ENCODE assay signal across 8 cellular contexts in the genomic region with DNA sequence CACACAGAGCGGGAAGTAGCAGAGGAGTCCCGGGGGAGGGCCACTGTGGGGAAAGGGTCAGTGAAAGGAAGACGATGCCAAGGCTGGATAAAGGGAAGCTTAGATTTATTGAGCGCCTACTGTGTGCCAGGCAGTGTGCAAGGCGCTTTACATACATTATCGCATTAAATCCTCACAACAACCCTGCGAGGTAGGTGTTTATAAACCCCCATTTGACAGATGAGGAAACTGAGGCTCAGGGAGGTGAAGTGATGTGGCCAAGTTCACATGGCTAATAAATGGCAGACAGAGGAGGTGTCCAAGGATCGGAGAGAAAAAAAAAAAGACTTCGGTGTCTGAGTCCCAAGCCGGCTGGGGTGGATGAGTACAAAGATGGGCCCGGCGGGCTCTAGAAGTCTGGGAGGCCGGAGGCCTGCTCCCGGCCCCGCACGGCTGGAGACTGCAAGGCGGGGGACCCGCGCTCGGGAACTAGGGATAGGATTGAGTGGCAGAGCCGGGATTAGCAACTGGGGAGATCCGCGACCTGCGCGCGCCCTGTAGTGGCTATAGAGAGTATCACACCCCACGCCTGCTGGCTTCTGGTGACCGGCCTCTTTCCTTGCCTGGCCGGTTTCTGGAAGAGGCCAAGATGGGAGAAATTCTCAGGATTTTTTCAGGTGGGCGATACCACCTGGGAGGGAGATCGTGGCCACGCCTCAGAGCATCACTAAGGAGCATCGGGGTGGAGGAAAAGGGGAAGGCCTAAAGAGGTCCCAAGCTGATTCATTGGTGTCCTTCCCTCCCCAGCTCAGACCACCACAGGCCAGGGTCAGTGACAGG. TPM values are rescaled to one million over a fixed set of nuclear protein-coding genes. Genes with fewer than 3 reads are reported as not detected.
DNase-seq lines count a peak whose midpoint lies in the region; ATAC-seq and TF ChIP-seq lines count a peak whose summit lies in the region.

No MANE protein-coding gene starts in this region.

- TF ChIP-seq CTCF in VCaP (conservative IDR thresholded peaks at IDR 0.05) (peak; percentile 93), lung (IDR thresholded peaks at IDR 0.05; ENCODE audit: control extremely low read depth, extremely low read depth) (peak; percentile 73), suprapubic skin (IDR thresholded peaks at IDR 0.05) (peak; percentile 79 to 90)

- TF ChIP-seq EP300 in suprapubic skin (IDR thresholded peaks at IDR 0.05): no peak

- 6 to 7% methylated on average over 33 of the region's 33 CpGs for WGBS in lung, 2 donors
- WGBS in suprapubic skin: 6% methylated on average over 33 of the region's 33 CpGs

- H3K9ac ChIP-seq in BLaER1: no peak overlapping the region

- H3K27me3 ChIP-seq in BLaER1: peaks cover 67% of the 10 kb centered on the region
- no peaks in the 10 kb centered on the region for H3K27me3 ChIP-seq in lung (ENCODE audit: control insufficient read depth, insufficient read depth)
- peaks cover 44% of the 10 kb centered on the region for H3K27me3 ChIP-seq in suprapubic skin

- DNase-seq in NCI-H2081 treated with DMSO at 0.1 percent for 48 hours (lab: John Stamatoyannopoulos, UW) (peak; percentile 50), lung (ENCODE audit: low spot score) (peak; percentile 79), suprapubic skin (ENCODE audit: low spot score in 2 of 2) (peak; percentile 86 to 90)
- peak; percentile 21 for DNase-seq in effector CD8-positive, alpha-beta T cell (lab: John Stamatoyannopoulos, UW)

- H3K4me1 ChIP-seq in BLaER1 (peaks cover 62% of the 10 kb centered on the region), lung (ENCODE audit: control insufficient read depth in 2 of 2, insufficient read depth in 2 of 2, low read length in 2 of 2) (peaks cover 2 to 18% of the 10 kb centered on the region in 2 donors), suprapubic skin (peaks cover 44% of the 10 kb centered on the region)

- TF ChIP-seq POLR2A in suprapubic skin (IDR thresholded peaks at IDR 0.05) (no peak), GM18505 (IDR thresholded peaks at IDR 0.05; ENCODE audit: borderline replicate concordance, extremely low read depth, insufficient read depth, insufficient read length) (no peak)

- H3K9me3 ChIP-seq in BLaER1 (no peaks in the 10 kb centered on the region), lung (ENCODE audit: control insufficient read depth in 2 of 2, insufficient read depth in 1 of 2, low read length in 1 of 2) (no peaks in the 10 kb centered on the region), suprapubic skin (no peaks in the 10 kb centered on the region)

- H3K36me3 ChIP-seq in BLaER1 (no peaks in the 10 kb centered on the region), lung (ENCODE audit: control insufficient read depth in 2 of 2, insufficient read depth in 2 of 2, low read length in 2 of 2) (no peaks in the 10 kb centered on the region), suprapubic skin (no peaks in the 10 kb centered on the region)

- peaks cover 24% of the 10 kb centered on the region for H4K20me1 ChIP-seq in BLaER1

- no peak overlapping the region for H3K4me3 ChIP-seq in BLaER1
- no peak overlapping the region for H3K4me3 ChIP-seq in lung
- H3K4me3 ChIP-seq in suprapubic skin: peak overlapping the region; percentile 32

- peak overlapping the region; percentile 66 for H3K4me2 ChIP-seq in BLaER1

- H3K27ac ChIP-seq in BLaER1 (no peak overlapping the region), VCaP (peak overlapping the region; percentile 27), lung (ENCODE audit: low read depth in 1 of 2, low read length in 1 of 2) (no peak overlapping the region), suprapubic skin (no peak overlapping the region)

- ATAC-seq in GM21717 (IDR thresholded peaks at IDR 0.05; ENCODE audit: unreplicated experiment) (peak; percentile 35), lung (ENCODE audit: insufficient read depth, low FRiP score) (peak; percentile 78), GM18505 (IDR thresholded peaks at IDR 0.05; ENCODE audit: unreplicated experiment) (no peak)

RNA-seq across cellular contexts. Expression of a gene that starts 3.9 kb away (rescaled TPM):
- total RNA-seq in lung (under 1 TPM; 0.11 to 0.12 TPM), suprapubic skin (under 1 TPM in 3 of 4 donors, not detected in 1; 0.23 to 0.45 (median 0.24) TPM)
- under 1 TPM; 0.04 to 0.07 TPM for polyA plus RNA-seq in lung

RNA-seq across cellular contexts. Expression of a gene that starts 17.1 kb away (rescaled TPM):
- total RNA-seq in lung (under 1 TPM; 0.15 to 0.20 TPM), suprapubic skin (not detected)
- polyA plus RNA-seq in lung: under 1 TPM in 1 of 2 donors, not detected in 1; 0.09 TPM

RNA-seq across cellular contexts. Expression of a gene that starts 23.3 kb away (rescaled TPM):
- total RNA-seq in lung (10 to 100 TPM; 33.1 to 53.6 TPM), suprapubic skin (10 to 100 TPM; 40.0 to 61.4 (median 49.6) TPM)
- polyA plus RNA-seq in lung: 10 to 100 TPM; 45.7 to 54.5 TPM

RNA-seq across cellular contexts. Expression of a gene that starts 23.7 kb away (rescaled TPM):
- total RNA-seq in lung (under 1 TPM in 1 of 2 donors, not detected in 1; 0.43 TPM), suprapubic skin (1 to 10 TPM in 2 of 4 donors, under 1 TPM in 2; 0.64 to 4.3 (median 1.4) TPM)
- polyA plus RNA-seq in lung: under 1 TPM; 0.24 to 0.35 TPM

RNA-seq across cellular contexts. Expression of a gene that starts 38.0 kb away (rescaled TPM):
- total RNA-seq in lung (100 to 1,000 TPM in 1 of 2 donors, 10 to 100 TPM in 1; 37.9 to 194 TPM), suprapubic skin (10 to 100 TPM; 78.3 to 98.7 (median 87.7) TPM)
- 100 to 1,000 TPM; 104 to 118 TPM for polyA plus RNA-seq in lung

Comparison
In these comparisons a context has a peak if more than half of its experiments do, and no peak if none do; other contexts are left out.
1. DNase-seq: peak in every context shown above with its lines; median percentile 88 in suprapubic skin; 79 in lung; 50 in NCI-H2081 treated with DMSO at 0.1 percent for 48 hours; 21 in effector CD8-positive, alpha-beta T cell.